Comparison of ENCODE assay signal across 8 cellular contexts in the genomic region with DNA sequence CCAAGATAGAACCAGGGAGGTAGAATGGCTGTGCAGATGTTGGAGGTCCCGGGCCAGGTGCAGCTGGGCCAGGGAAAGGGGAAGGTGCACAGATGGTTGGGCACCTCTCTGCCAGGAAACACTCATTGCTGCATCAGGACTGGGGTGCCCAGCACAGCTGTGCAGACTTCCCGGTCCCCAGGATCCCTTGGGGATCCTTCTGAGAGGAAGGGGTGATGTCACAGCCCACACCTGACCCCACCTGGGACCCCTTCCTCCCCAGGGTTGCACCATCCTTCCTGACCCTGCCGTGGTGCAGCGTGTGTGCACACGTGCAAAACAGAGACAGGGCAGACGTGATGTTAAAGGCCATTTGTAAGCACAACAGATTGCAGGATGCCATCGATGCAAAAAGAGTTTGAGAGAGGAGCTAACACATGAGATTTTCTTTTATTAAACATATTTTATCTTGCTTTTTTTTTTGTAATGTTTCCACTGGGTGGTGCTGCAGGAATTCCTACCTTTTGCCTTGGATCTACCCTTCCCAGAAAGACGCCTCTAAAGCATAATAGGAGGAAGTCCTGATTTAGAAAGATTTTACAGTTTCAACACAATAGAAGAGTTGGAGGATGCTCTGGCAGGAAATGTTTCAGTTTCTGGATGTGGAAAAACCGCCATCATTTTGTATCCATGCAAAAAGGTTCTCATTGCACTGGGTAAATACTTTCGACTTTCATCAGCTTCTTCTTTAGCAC. TPM values are rescaled to one million over a fixed set of nuclear protein-coding genes. Genes with fewer than 3 reads are reported as not detected.
DNase-seq lines count a peak whose midpoint lies in the region; ATAC-seq, FAIRE-seq and TF ChIP-seq lines count a peak whose summit lies in the region.

No MANE protein-coding gene starts in this region.

- TF ChIP-seq CTCF in A549 (IDR thresholded peaks at IDR 0.05), result no peak; the same call in 2 of the 3 replicates
- TF ChIP-seq CTCF in HEK293 (tag by site-specific recombination; IDR thresholded peaks at IDR 0.05), result 0 out of 2 replicates have a peak, but pooled peaks have one; percentile 10
- TF ChIP-seq CTCF in left lung (IDR thresholded peaks at IDR 0.05), result no peak
- TF ChIP-seq CTCF in omental fat pad (IDR thresholded peaks at IDR 0.05), result no peak

- TF ChIP-seq POLR2A in A549 (IDR thresholded peaks at IDR 0.05; ENCODE audit: low read length), result 0 out of 2 replicates have a peak, but pooled peaks have one; percentile 19

- H3K4me3 ChIP-seq in A549, result no peak overlapping the region
- H3K4me3 ChIP-seq in HEK293 (ENCODE audit: low read depth, low read length), result no peak overlapping the region
- no peak overlapping the region for H3K4me3 ChIP-seq in left lung

- H3K4me1 ChIP-seq in A549 (peaks cover 16% of the 10 kb centered on the region), HEK293 (ENCODE audit: control insufficient read depth, insufficient read depth, low read length) (no peaks in the 10 kb centered on the region), left lung (peaks cover 3 to 79% of the 10 kb centered on the region in 2 donors)

- peaks cover 39% of the 10 kb centered on the region for H3K36me3 Mint-ChIP-seq in activated naive CD8-positive, alpha-beta T cell treated with anti-CD3 and anti-CD28 coated beads for 36 hours

- H3K36me3 ChIP-seq in HEK293 (ENCODE audit: control insufficient read depth in 2 of 2, insufficient read depth in 1 of 2, low read length in 2 of 2) (peaks cover 0 to under 1% of the 10 kb centered on the region in 2 experiments; a peak in 1 of 3 replicates), left lung (peaks cover 0 to under 1% of the 10 kb centered on the region in 2 donors)

- H3K4me1 Mint-ChIP-seq in activated naive CD8-positive, alpha-beta T cell treated with anti-CD3 and anti-CD28 coated beads for 36 hours, result peaks cover 88% of the 10 kb centered on the region

- H3K27ac ChIP-seq in A549 (0 out of 6 replicates have a peak overlapping the region, but pooled peaks of 1 of the 2 experiments have one; percentile 25), HEK293 (ENCODE audit: extremely low read depth, low read depth, low read length) (no peak overlapping the region), left lung (peak overlapping the region in 1 of 2 donors; percentile 48)

- no peaks in the 10 kb centered on the region for H3K27me3 Mint-ChIP-seq in activated naive CD8-positive, alpha-beta T cell treated with anti-CD3 and anti-CD28 coated beads for 36 hours

- peak overlapping the region; percentile 4 for H3K4me3 Mint-ChIP-seq in activated naive CD8-positive, alpha-beta T cell treated with anti-CD3 and anti-CD28 coated beads for 36 hours

- peak overlapping the region; percentile 57 for H3K27ac Mint-ChIP-seq in activated naive CD8-positive, alpha-beta T cell treated with anti-CD3 and anti-CD28 coated beads for 36 hours

- 77% methylated on average over 10 of the region's 10 CpGs for WGBS in A549 (ENCODE audit: missing lambda C conversion rate)

- no peak for DNase-seq in A549 (ENCODE audit: low read depth in 1 of 2, low spot score in 1 of 2)
- no peak for DNase-seq in activated naive CD8-positive, alpha-beta T cell treated with anti-CD3 and anti-CD28 coated beads for 36 hours
- DNase-seq in left lung, result no peak
- DNase-seq in omental fat pad (ENCODE audit: low spot score), result no peak
- DNase-seq in NCI-H748 (lab: John Stamatoyannopoulos, UW; ENCODE audit: unreplicated experiment), result no peak

- no peak for FAIRE-seq in A549 (lab: Jason Lieb, UNC)

- ATAC-seq in A549 (peak; percentile 41 to 57; a peak in 5 of 6 replicates), left lung (peak; percentile 47), HG03097 (IDR thresholded peaks at IDR 0.05; ENCODE audit: low FRiP score, unreplicated experiment) (no peak), HG03354 (IDR thresholded peaks at IDR 0.05; ENCODE audit: poor library complexity, severe bottlenecking, unreplicated experiment) (no peak), omental fat pad (ENCODE audit: low FRiP score) (no peak)

- no peak overlapping the region for H3K4me2 ChIP-seq in A549

- POLR2A ChIA-PET in A549 (lab: Yijun Ruan, JAX) (interaction anchor here (0.6 to 1.4 kb wide), 2 partner anchors 10 to 13 kb away, joined by 3 to 7 read pairs; no protein-coding TSS in a partner anchor), HEK293 (lab: Yijun Ruan, JAX) (interaction anchor here (1.3 kb wide), 1 partner anchor 191 kb away, joined by 3 read pairs; the partner anchor contains the start of gene CDK17)

- no peaks in the 10 kb centered on the region for H3K27me3 ChIP-seq in left lung

- H3K9me3 Mint-ChIP-seq in activated naive CD8-positive, alpha-beta T cell treated with anti-CD3 and anti-CD28 coated beads for 36 hours, result peaks cover 11% of the 10 kb centered on the region

- no peak for TF ChIP-seq EP300 in A549 (IDR thresholded peaks at IDR 0.05)

- intact Hi-C loops in left lung (cut with DNase I), result no loop called here

- TF ChIP-seq RAD21 in A549 (conservative IDR thresholded peaks at IDR 0.05 in 1 of 2, IDR thresholded peaks at IDR 0.05 in 1 of 2), result peak in 1 of 2 experiments; percentile 33; a peak in 2 of 5 replicates

- CTCF ChIA-PET in A549 (lab: Yijun Ruan, JAX), result interaction anchor here (0.6 to 12.5 kb wide), 7 partner anchors 9 to 308 kb away, joined by 3 to 194 read pairs (median 4); partner anchors contain the start of genes CDK17 and CFAP54
- CTCF ChIA-PET in HEK293 (lab: Yijun Ruan, JAX), result interaction anchor here (0.6 to 2.0 kb wide), 5 partner anchors 147 to 315 kb away, joined by 3 to 13 read pairs (median 5); no protein-coding TSS in a partner anchor

- H3K9me3 ChIP-seq in A549 (peaks cover 7% of the 10 kb centered on the region; the same call in 1 of the 3 replicates), HEK293 (ENCODE audit: control insufficient read depth, insufficient read depth, low read depth, low read length) (no peaks in the 10 kb centered on the region), left lung (no peaks in the 10 kb centered on the region)

TF ChIP-seq in A549, 52 proteins besides CTCF, POLR2A, EP300 and RAD21:
- TF ChIP-seq GATA3 (IDR thresholded peaks at IDR 0.05; ENCODE audit: borderline replicate concordance) (no peak), MAFK (IDR thresholded peaks at IDR 0.05; ENCODE audit: partially characterized antibody) (no peak), SMC3 (IDR thresholded peaks at IDR 0.05) (0 out of 3 replicates have a peak, but pooled peaks have one; percentile 18), HOXB5 (CRISPR knock-in tag; IDR thresholded peaks at IDR 0.05) (no peak), CBX8 (IDR thresholded peaks at IDR 0.05) (no peak), CEBPB (IDR thresholded peaks at IDR 0.05) (no peak)
- TF ChIP-seq, protein P1, sequence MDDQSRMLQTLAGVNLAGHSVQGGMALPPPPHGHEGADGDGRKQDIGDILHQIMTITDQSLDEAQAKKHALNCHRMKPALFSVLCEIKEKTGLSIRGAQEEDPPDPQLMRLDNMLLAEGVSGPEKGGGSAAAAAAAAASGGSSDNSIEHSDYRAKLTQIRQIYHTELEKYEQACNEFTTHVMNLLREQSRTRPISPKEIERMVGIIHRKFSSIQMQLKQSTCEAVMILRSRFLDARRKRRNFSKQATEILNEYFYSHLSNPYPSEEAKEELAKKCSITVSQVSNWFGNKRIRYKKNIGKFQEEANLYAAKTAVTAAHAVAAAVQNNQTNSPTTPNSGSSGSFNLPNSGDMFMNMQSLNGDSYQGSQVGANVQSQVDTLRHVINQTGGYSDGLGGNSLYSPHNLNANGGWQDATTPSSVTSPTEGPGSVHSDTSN (IDR thresholded peaks at IDR 0.05), result no peak

TF ChIP-seq in HEK293, 187 proteins besides CTCF, POLR2A, EP300 and RAD21:
- TF ChIP-seq ZNF48 (tag by site-specific recombination; IDR thresholded peaks at IDR 0.05) (no peak), ZNF654 (tag by site-specific recombination; IDR thresholded peaks at IDR 0.05; ENCODE audit: low read depth) (peak; percentile 8; the same call in 1 of the 2 replicates)

RNA-seq across cellular contexts. Expression of gene ELK3, which starts 14.8 kb away (rescaled TPM):
- polyA plus RNA-seq in A549 (2011; rRNA removed) (36.5 and 38.6 TPM in 2 replicates), A549 (2017; fragmentation: RNase III; extraction: RNeasy Plus Mini Kit Qiagen cat#74134 plus additional on column Dnase treatment) (28.5 to 36.0 TPM (median 33.1 TPM) in 3 replicates)
- polyA plus RNA-seq in A549 (2012; cell fraction: cytosol; rRNA removed), result 22.9 and 34.3 TPM in 2 replicates
- polyA plus RNA-seq in A549 (2012; cell fraction: nucleus; rRNA removed), result 12.9 and 16.0 TPM in 2 replicates
- 46.9 and 47.9 TPM in 2 replicates for polyA minus RNA-seq in A549 (2011; rRNA and poly(A)+ RNA removed)
- total RNA-seq in activated naive CD8-positive, alpha-beta T cell treated with anti-CD3 and anti-CD28 coated beads for 36 hours, result 10 to 100 TPM; 10.9 to 12.6 TPM
- total RNA-seq in left lung (10 to 100 TPM; 39.1 to 55.1 TPM), omental fat pad (10 to 100 TPM; 22.4 to 69.7 (median 37.9) TPM)

Comparison
In these comparisons a context has a peak if more than half of its experiments do, and no peak if none do; other contexts are left out.
1. ATAC-seq: peak in A549 (2 of 2) and left lung (single experiment); none in HG03097 (single experiment), HG03354 (single experiment) and omental fat pad (single experiment).
2. Of the 5 proteins assayed by ChIP-seq in both HEK293 and A549: peak only in HEK293: CTCF; only in A549: none; in both: none; in neither: 4.